Comparison of ENCODE assay signal across 14 cellular contexts in genomic region chr2:240302933-240303332, GRCh38.
DNase-seq lines count a peak whose midpoint lies in the region; ATAC-seq and TF ChIP-seq lines count a peak whose summit lies in the region.
"Had no signal": no experiment of that assay in that cellular context is flagged by ENCODE, and none has a peak within 500 bp of the region (broad histone marks: within the 10 kb centered on the region; RNA-seq: fewer than 3 reads in every experiment).

No MANE protein-coding gene starts in this region.

- DNase-seq in activated effector memory CD4-positive, alpha-beta T cell treated with anti-CD3 and anti-CD28 coated beads, Interleukin-2, amount 50 U/mL, for 16 hours: peak; percentile 13
- DNase-seq in activated effector memory CD4-positive, alpha-beta T cell treated with Interleukin-2 at 50 U/mL for 16 hours: no peak
- DNase-seq in H9 (peak; percentile 10), lower leg skin (ENCODE audit: low spot score in 2 of 2) (peak; percentile 3 to 64), stomach (peak; percentile 23), NCI-H1092 treated with DMSO at 0.1 percent for 48 hours (lab: John Stamatoyannopoulos, UW) (no peak)
- DNase-seq: COR-L47, GF-D8, HCEC 1CT, HFFc6, IMR-90 had no signal

- H3K36me3 Mint-ChIP-seq in H9 (ENCODE audit: insufficient read depth in 1 of 3, low read depth in 3 of 3): no peaks in the 10 kb centered on the region; a peak in 1 of 7 replicates
- H3K36me3 Mint-ChIP-seq: CD14-positive monocyte; CD8-positive, alpha-beta T cell had no signal

- no peak overlapping the region for H2BK5ac ChIP-seq in H9 (ENCODE audit: insufficient read length, low read length)

- no peak for TF ChIP-seq POLR2A in lower leg skin (IDR thresholded peaks at IDR 0.05)
- no peak for TF ChIP-seq POLR2A in stomach (IDR thresholded peaks at IDR 0.05)

- H3K23me2 ChIP-seq in H9 (ENCODE audit: insufficient read length, low read depth, low read length, poor library complexity, severe bottlenecking): no peaks in the 10 kb centered on the region

- TF ChIP-seq CTCF in H9 (conservative IDR thresholded peaks at IDR 0.05): no peak
- no peak for TF ChIP-seq CTCF in lower leg skin (IDR thresholded peaks at IDR 0.05)
- TF ChIP-seq CTCF in stomach (IDR thresholded peaks at IDR 0.05): no peak

- no peak overlapping the region for H3K18ac ChIP-seq in H9 (ENCODE audit: insufficient read length, low read depth, low read length)

- no peaks in the 10 kb centered on the region for H3K36me3 ChIP-seq in stomach

- no peaks in the 10 kb centered on the region for H3K9me3 Mint-ChIP-seq in H9
- H3K9me3 Mint-ChIP-seq: CD14-positive monocyte; CD8-positive, alpha-beta T cell; HFFc6 had no signal

- H2BK120ac ChIP-seq in H9 (ENCODE audit: low read depth, low read length, poor library complexity, severe bottlenecking): no peak overlapping the region

- intact Hi-C loops in lower leg skin (cut with DNase I; ENCODE audit: low total_unique reads): no loop called here
- intact Hi-C loops in stomach (cut with DNase I; ENCODE audit: low total_unique reads): no loop called here

- H3K27ac ChIP-seq in H9 (ENCODE audit: insufficient read length, low read depth, low read length) (no peak overlapping the region), stomach (no peak overlapping the region)

- H2BK20ac ChIP-seq in H9 (ENCODE audit: low read depth, low read length, poor library complexity, severe bottlenecking): no peak overlapping the region

- no peaks in the 10 kb centered on the region for H3K79me1 ChIP-seq in H9 (ENCODE audit: insufficient read depth, low read depth, low read length, poor library complexity, severe bottlenecking)

- no peak overlapping the region for H4K8ac ChIP-seq in H9 (replicated peaks; ENCODE audit: insufficient read length, low read depth, low read length)

- no peak overlapping the region; the same call in 1 of the 2 replicates for H3K14ac ChIP-seq in H9 (ENCODE audit: insufficient read depth, low read length)

- no peak overlapping the region for H3K9ac ChIP-seq in H9 (ENCODE audit: extremely low read depth, insufficient read length, low read length)

- H3K4me2 ChIP-seq in H9 (ENCODE audit: insufficient read depth, insufficient read length, low read length): no peak overlapping the region

- H2AK5ac ChIP-seq in H9 (ENCODE audit: insufficient read length, low read length): no peak overlapping the region

- H3K4me1 ChIP-seq in H9 (ENCODE audit: insufficient read depth, low read length) (no peaks in the 10 kb centered on the region), stomach (no peaks in the 10 kb centered on the region)

- no peak for ATAC-seq in HG02981 (IDR thresholded peaks at IDR 0.05; ENCODE audit: unreplicated experiment)
- ATAC-seq: CD8-positive, alpha-beta T cell had no signal

- no peaks in the 10 kb centered on the region for H4K20me1 ChIP-seq in H9 (ENCODE audit: control insufficient read depth, insufficient read depth, insufficient read length)

- no peak for TF ChIP-seq EP300 in stomach (IDR thresholded peaks at IDR 0.05)

- no peak overlapping the region for H3K23ac ChIP-seq in H9 (ENCODE audit: insufficient read length, low read depth, low read length)

- H4K91ac ChIP-seq in H9 (ENCODE audit: insufficient read length, low read depth, low read length): no peak overlapping the region

- no peak overlapping the region for H3K4ac ChIP-seq in H9 (ENCODE audit: low read depth, low read length)

- no peaks in the 10 kb centered on the region for H3K27me3 ChIP-seq in H9 (ENCODE audit: insufficient read depth, low read length)
- H3K27me3 ChIP-seq in stomach: peaks cover 0 to 12% (median 6%) of the 10 kb centered on the region in 3 donors

- H3T11ph ChIP-seq in H9 (ENCODE audit: low read length): no peak overlapping the region

- peaks cover 9 to 13% of the 10 kb centered on the region in 2 experiments for H3K4me1 Mint-ChIP-seq in H9
- H3K4me1 Mint-ChIP-seq: CD14-positive monocyte had no signal

- no peak overlapping the region for H2BK12ac ChIP-seq in H9 (ENCODE audit: insufficient read length, low read depth, low read length)

- H3K4me3 Mint-ChIP-seq in H9: no peak overlapping the region
- H3K4me3 Mint-ChIP-seq: CD14-positive monocyte; CD8-positive, alpha-beta T cell; HFFc6 had no signal

- no peak overlapping the region for H3K56ac ChIP-seq in H9 (ENCODE audit: insufficient read length, low read depth, low read length)

- no peak overlapping the region for H4K5ac ChIP-seq in H9 (ENCODE audit: insufficient read length, low read depth, low read length)

- H3K9me3 ChIP-seq in H9 (ENCODE audit: control insufficient read depth, low read depth, low read length) (no peaks in the 10 kb centered on the region), stomach (no peaks in the 10 kb centered on the region)

- no peak overlapping the region for H3K27ac Mint-ChIP-seq in H9
- H3K27ac Mint-ChIP-seq: CD14-positive monocyte; CD8-positive, alpha-beta T cell; HFFc6 had no signal

- H3K4me3 ChIP-seq in lower leg skin (ENCODE audit: low read depth, poor library complexity, severe bottlenecking): no peak overlapping the region
- no peak overlapping the region for H3K4me3 ChIP-seq in stomach

- no peaks in the 10 kb centered on the region for H3K79me2 ChIP-seq in H9 (ENCODE audit: insufficient read depth, low read length)

- no CpG with 5 or more reads among the region's 1 CpG for WGBS in H9 (ENCODE audit: extremely low coverage, insufficient read length, low lambda C conversion rate)
- no CpG with 5 or more reads among the region's 1 CpG for WGBS in lower leg skin, 2 donors
- WGBS in stomach, 5 donors: no CpG with 5 or more reads among the region's 1 CpG

- H2AFZ ChIP-seq in H9 (ENCODE audit: low read length): no peak overlapping the region

- no peak overlapping the region for H2BK15ac ChIP-seq in H9 (ENCODE audit: low read depth, low read length)

- no peaks in the 10 kb centered on the region; the same call in 1 of the 2 replicates for H3K27me3 Mint-ChIP-seq in H9 (ENCODE audit: low read depth)

Comparison
In these comparisons a context has a peak if more than half of its experiments do, and no peak if none do; other contexts are left out.
1. DNase-seq: peak in activated effector memory CD4-positive, alpha-beta T cell treated with anti-CD3 and anti-CD28 coated beads, Interleukin-2, amount 50 U/mL, for 16 hours (single experiment), H9 (single experiment), lower leg skin (2 of 2) and stomach (single experiment); none in activated effector memory CD4-positive, alpha-beta T cell treated with Interleukin-2 at 50 U/mL for 16 hours (single experiment) and NCI-H1092 treated with DMSO at 0.1 percent for 48 hours (single experiment).